Comparison of ENCODE assay signal across 16 cellular contexts in the genomic region with DNA sequence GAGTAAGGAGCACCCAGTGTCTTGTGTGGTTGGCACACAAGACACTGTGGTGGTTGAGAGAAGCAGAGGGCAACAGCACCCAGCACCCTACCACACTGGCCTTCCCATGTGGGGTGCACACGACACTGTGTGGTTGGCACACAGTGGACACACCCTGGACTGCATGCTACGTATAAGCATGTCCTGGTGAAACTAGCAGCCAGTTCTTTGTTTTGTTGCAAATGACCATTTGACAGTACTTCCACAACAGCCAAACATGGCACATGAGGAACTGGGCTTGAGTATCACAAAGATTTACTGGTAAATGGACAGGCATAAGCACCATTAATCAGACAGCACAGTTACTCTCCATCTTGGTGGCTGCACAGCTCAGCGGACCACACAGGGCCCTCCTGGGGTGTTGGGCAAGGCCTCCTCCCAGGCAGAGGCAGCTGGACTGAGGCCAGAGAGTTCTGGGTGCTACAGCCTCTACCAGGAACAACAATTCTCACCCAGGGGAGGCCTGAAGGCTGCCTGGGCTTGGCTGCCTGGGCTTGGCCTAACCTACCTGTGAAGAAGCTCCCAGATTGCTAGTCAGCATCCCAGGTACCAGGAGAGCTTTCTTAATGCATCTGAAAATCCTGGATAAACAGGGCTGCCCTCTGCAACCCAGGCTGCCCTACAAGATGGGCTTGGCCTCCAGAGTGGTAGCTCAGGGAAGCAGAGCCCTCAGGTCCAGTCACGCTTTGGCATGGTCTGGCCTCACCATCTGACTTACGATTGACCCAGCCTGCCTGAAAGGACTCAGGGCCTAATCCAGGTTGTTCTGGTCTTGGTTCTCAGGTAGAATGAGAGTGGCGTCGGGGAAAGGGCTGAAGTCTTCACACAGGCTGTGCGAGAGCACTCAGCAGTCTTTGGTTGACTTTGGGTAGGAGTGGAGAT. TPM values are rescaled to one million over a fixed set of nuclear protein-coding genes. Genes with fewer than 3 reads are reported as not detected.
DNase-seq lines count a peak whose midpoint lies in the region; ATAC-seq, FAIRE-seq and TF ChIP-seq lines count a peak whose summit lies in the region.
"Had no signal": no experiment of that assay in that cellular context is flagged by ENCODE, and none has a peak within 500 bp of the region (broad histone marks: within the 10 kb centered on the region; RNA-seq: fewer than 3 reads in every experiment).

No MANE protein-coding gene starts in this region.

- no peak for TF ChIP-seq POLR2A in endothelial cell of umbilical vein (IDR thresholded peaks at IDR 0.05; ENCODE audit: low read depth, low read length)

- H3K36me3 ChIP-seq in BLaER1 (peaks cover 18% of the 10 kb centered on the region; the same call in 1 of the 2 replicates), endothelial cell of umbilical vein (ENCODE audit: control insufficient read depth in 2 of 2, extremely low read depth in 1 of 2, insufficient read depth in 2 of 2, low read length in 2 of 2) (no peaks in the 10 kb centered on the region)

- dilution Hi-C loops in endothelial cell of umbilical vein (cut with MboI; ENCODE audit: extremely low pct_ligation_motif_present, low sequenced_read_pairs), result no loop called here

- H3K9me1 ChIP-seq in endothelial cell of umbilical vein (replicated peaks; ENCODE audit: control insufficient read depth, extremely low read depth, insufficient read depth, low read length), result no peaks in the 10 kb centered on the region

- H3K4me1 ChIP-seq in BLaER1 (peaks cover 98% of the 10 kb centered on the region), endothelial cell of umbilical vein (ENCODE audit: control insufficient read depth, extremely low read depth, insufficient read depth, low read length) (peaks cover 32% of the 10 kb centered on the region), foreskin keratinocyte (peaks cover 15% of the 10 kb centered on the region)

- H3K27me3 ChIP-seq in BLaER1 (no peaks in the 10 kb centered on the region), endothelial cell of umbilical vein (ENCODE audit: control insufficient read depth in 2 of 2, insufficient read depth in 2 of 2, low read length in 2 of 2) (no peaks in the 10 kb centered on the region), foreskin keratinocyte (no peaks in the 10 kb centered on the region)
- no peaks in the 10 kb centered on the region for H3K27me3 ChIP-seq in CD4-positive, alpha-beta T cell (ENCODE audit: control insufficient read depth, insufficient read depth, low read length)
- H3K27me3 ChIP-seq: testis had no signal

- H3K4me2 ChIP-seq in BLaER1 (peak overlapping the region; percentile 42), endothelial cell of umbilical vein (ENCODE audit: insufficient read depth, low read length) (no peak overlapping the region)

- H3K27ac ChIP-seq in BLaER1, result 0 out of 2 replicates have a peak overlapping the region, but pooled peaks have one; percentile 28
- H3K27ac ChIP-seq in CD4-positive, alpha-beta T cell (ENCODE audit: low read depth, low read length), result peak overlapping the region; percentile 70
- no peak overlapping the region for H3K27ac ChIP-seq in endothelial cell of umbilical vein (ENCODE audit: insufficient read depth, low read depth, low read length)
- H3K27ac ChIP-seq in foreskin keratinocyte, result no peak overlapping the region
- H3K27ac ChIP-seq: testis had no signal

- H3K79me2 ChIP-seq in endothelial cell of umbilical vein (ENCODE audit: control insufficient read depth, insufficient read depth, low read length), result no peaks in the 10 kb centered on the region

- CTCF ChIA-PET in CD4-positive, alpha-beta T cell (lab: Charles Lee), result no interaction called here
- CTCF ChIA-PET in activated CD4-positive, alpha-beta memory T cell treated with anti-CD3 and anti-CD28 coated beads for 36 hours (lab: Charles Lee), result interaction anchor here (1.2 to 1.3 kb wide), 2 partner anchors 13 to 418 kb away, joined by 3 read pairs; no protein-coding TSS in a partner anchor
- CTCF ChIA-PET in endothelial cell of umbilical vein (lab: Charles Lee), result no interaction called here

- intact Hi-C loops in CD4-positive, alpha-beta T cell (cut with DNase I, micrococcal nuclease), result loop anchor here (5.0 to 10.0 kb wide), 6 partner anchors 32 to 1035 kb away; partner anchors contain the start of genes COPS7B (in 1 of the 2), DGKD (in 1 of the 2) and PDE6D (in 1 of the 2)
- intact Hi-C loops in activated CD4-positive, alpha-beta memory T cell treated with anti-CD3 and anti-CD28 coated beads for 36 hours (cut with micrococcal nuclease), result loop anchor here (5.0 to 10.0 kb wide), 2 partner anchors 292 to 535 kb away; partner anchors contain the start of genes COPS7B and PDE6D
- intact Hi-C loops in endothelial cell of umbilical vein (cut with micrococcal nuclease), result no loop called here

- no peaks in the 10 kb centered on the region for H3K36me3 Mint-ChIP-seq in CD4-positive, alpha-beta T cell (ENCODE audit: low read depth)
- H3K36me3 Mint-ChIP-seq in activated CD4-positive, alpha-beta memory T cell treated with anti-CD3 and anti-CD28 coated beads for 36 hours, result peaks cover 3% of the 10 kb centered on the region

- H3K9ac ChIP-seq in BLaER1 (no peak overlapping the region), endothelial cell of umbilical vein (replicated peaks; ENCODE audit: extremely low read depth, insufficient read depth, low read length) (no peak overlapping the region)

- H3K27ac Mint-ChIP-seq in CD4-positive, alpha-beta T cell, result peak overlapping the region; percentile 90
- peak overlapping the region; percentile 79 for H3K27ac Mint-ChIP-seq in activated CD4-positive, alpha-beta memory T cell treated with anti-CD3 and anti-CD28 coated beads for 36 hours
- H3K27ac Mint-ChIP-seq: nephron progenitor cell had no signal

- H3K9me3 ChIP-seq in BLaER1 (no peaks in the 10 kb centered on the region), endothelial cell of umbilical vein (replicated peaks; ENCODE audit: control insufficient read depth, insufficient read depth, low read length) (no peaks in the 10 kb centered on the region)
- H3K9me3 ChIP-seq in CD4-positive, alpha-beta T cell (ENCODE audit: control insufficient read depth, low read length), result no peaks in the 10 kb centered on the region
- H3K9me3 ChIP-seq: testis had no signal

- peaks cover 5% of the 10 kb centered on the region for H3K9me3 Mint-ChIP-seq in CD4-positive, alpha-beta T cell
- H3K9me3 Mint-ChIP-seq in activated CD4-positive, alpha-beta memory T cell treated with anti-CD3 and anti-CD28 coated beads for 36 hours, result peaks cover 3% of the 10 kb centered on the region

- H3K4me3 Mint-ChIP-seq in CD4-positive, alpha-beta T cell, result peak overlapping the region; percentile 25
- peak overlapping the region; percentile 50 for H3K4me3 Mint-ChIP-seq in activated CD4-positive, alpha-beta memory T cell treated with anti-CD3 and anti-CD28 coated beads for 36 hours
- H3K4me3 Mint-ChIP-seq: nephron progenitor cell had no signal

- DNase-seq in CD4-positive, alpha-beta T cell, result no peak
- DNase-seq in activated CD4-positive, alpha-beta memory T cell treated with anti-CD3 and anti-CD28 coated beads for 36 hours, result no peak
- peak; percentile 6 for DNase-seq in endothelial cell of umbilical vein (ENCODE audit: low read depth, low spot score)
- DNase-seq in foreskin keratinocyte, result no peak
- DNase-seq in kidney glomerular epithelial cell (lab: John Stamatoyannopoulos, UW), result no peak
- DNase-seq: DMS79 treated with DMSO at 0.1 percent for 48 hours, NCI-H2029, NCI-H510A, nephron progenitor cell, retina, testis had no signal

- H3K4me1 Mint-ChIP-seq in CD4-positive, alpha-beta T cell (ENCODE audit: low read depth), result peaks cover 91% of the 10 kb centered on the region
- H3K4me1 Mint-ChIP-seq in activated CD4-positive, alpha-beta memory T cell treated with anti-CD3 and anti-CD28 coated beads for 36 hours (ENCODE audit: low read depth), result peaks cover 76% of the 10 kb centered on the region

- no peak for TF ChIP-seq CTCF in CD4-positive, alpha-beta T cell (IDR thresholded peaks at IDR 0.05)
- no peak for TF ChIP-seq CTCF in endothelial cell of umbilical vein (IDR thresholded peaks at IDR 0.05; ENCODE audit: extremely low read depth in 1 of 2, insufficient read depth in 1 of 2, low read depth in 1 of 2, low read length in 2 of 2)
- TF ChIP-seq CTCF in foreskin keratinocyte (conservative IDR thresholded peaks at IDR 0.05), result no peak

- POLR2A ChIA-PET in CD4-positive, alpha-beta T cell (lab: Charles Lee), result interaction anchor here (1.1 to 2.9 kb wide), 2 partner anchors 9 to 606 kb away, joined by 3 to 10 read pairs; no protein-coding TSS in a partner anchor
- POLR2A ChIA-PET in activated CD4-positive, alpha-beta memory T cell treated with anti-CD3 and anti-CD28 coated beads for 36 hours (lab: Charles Lee), result no interaction called here
- POLR2A ChIA-PET in endothelial cell of umbilical vein (lab: Charles Lee), result no interaction called here

- H4K20me1 ChIP-seq in BLaER1, result peaks cover 16% of the 10 kb centered on the region
- H4K20me1 ChIP-seq in endothelial cell of umbilical vein (replicated peaks; ENCODE audit: control insufficient read depth, extremely low read depth, insufficient read depth, low read length), result no peaks in the 10 kb centered on the region

- no peak for FAIRE-seq in endothelial cell of umbilical vein (lab: Jason Lieb, UNC)

- no peaks in the 10 kb centered on the region for H3K27me3 Mint-ChIP-seq in CD4-positive, alpha-beta T cell
- H3K27me3 Mint-ChIP-seq in activated CD4-positive, alpha-beta memory T cell treated with anti-CD3 and anti-CD28 coated beads for 36 hours, result no peaks in the 10 kb centered on the region

- H2AFZ ChIP-seq in endothelial cell of umbilical vein (ENCODE audit: low read depth, low read length), result no peak overlapping the region

- no TSS peak for BruUV-seq in endothelial cell of umbilical vein (replicated peaks; lab: Mats Ljungman, UMichigan)

- H3K4me3 ChIP-seq in BLaER1 (no peak overlapping the region), endothelial cell of umbilical vein (replicated peaks in 1 of 3; ENCODE audit: insufficient read depth in 1 of 3, low read depth in 1 of 3, low read length in 3 of 3) (no peak overlapping the region)
- H3K4me3 ChIP-seq: lung, testis had no signal

- no peak for ATAC-seq in CD4-positive, alpha-beta T cell (ENCODE audit: poor library complexity)
- no peak for ATAC-seq in foreskin keratinocyte
- ATAC-seq in HG02798 (IDR thresholded peaks at IDR 0.05; ENCODE audit: poor library complexity, unreplicated experiment), result no peak
- ATAC-seq in HG03097 (IDR thresholded peaks at IDR 0.05; ENCODE audit: low FRiP score, unreplicated experiment), result no peak

RNA-seq across cellular contexts. Expression of gene ALPP, which starts 59.2 kb away (rescaled TPM):
- not detected for total RNA-seq in CD4-positive, alpha-beta T cell
- total RNA-seq in activated CD4-positive, alpha-beta memory T cell treated with anti-CD3 and anti-CD28 coated beads for 36 hours, result not detected
- total RNA-seq in endothelial cell of umbilical vein, result not detected in 2 replicates
- polyA plus RNA-seq in endothelial cell of umbilical vein, result not detected in 2 replicates
- not detected in 2 replicates for polyA plus RNA-seq in endothelial cell of umbilical vein (2011; cell fraction: cytosol; rRNA removed)
- not detected in 2 replicates for polyA plus RNA-seq in endothelial cell of umbilical vein (2011; cell fraction: nucleus; rRNA removed)
- polyA plus RNA-seq in endothelial cell of umbilical vein (2012), result not detected in 2 replicates
- not detected in 2 replicates for polyA minus RNA-seq in endothelial cell of umbilical vein
- 1.1 TPM for polyA minus RNA-seq in endothelial cell of umbilical vein (2011; cell fraction: cytosol; rRNA and poly(A)+ RNA removed)
- polyA minus RNA-seq in endothelial cell of umbilical vein (2011; cell fraction: nucleus; rRNA and poly(A)+ RNA removed), result not detected in 2 replicates
- total RNA-seq in foreskin keratinocyte, result not detected in 2 replicates
- not detected in 2 replicates for polyA plus RNA-seq in foreskin keratinocyte
- total RNA-seq: epithelial cell of proximal tubule had no signal

Comparison
In these comparisons a context has a peak if more than half of its experiments do, and no peak if none do; other contexts are left out.
1. H3K27ac ChIP-seq: peak in BLaER1 (single experiment) and CD4-positive, alpha-beta T cell (single experiment); none in endothelial cell of umbilical vein (single experiment) and foreskin keratinocyte (single experiment).